ENCODE assay signal across 13 cellular contexts in the genomic region with DNA sequence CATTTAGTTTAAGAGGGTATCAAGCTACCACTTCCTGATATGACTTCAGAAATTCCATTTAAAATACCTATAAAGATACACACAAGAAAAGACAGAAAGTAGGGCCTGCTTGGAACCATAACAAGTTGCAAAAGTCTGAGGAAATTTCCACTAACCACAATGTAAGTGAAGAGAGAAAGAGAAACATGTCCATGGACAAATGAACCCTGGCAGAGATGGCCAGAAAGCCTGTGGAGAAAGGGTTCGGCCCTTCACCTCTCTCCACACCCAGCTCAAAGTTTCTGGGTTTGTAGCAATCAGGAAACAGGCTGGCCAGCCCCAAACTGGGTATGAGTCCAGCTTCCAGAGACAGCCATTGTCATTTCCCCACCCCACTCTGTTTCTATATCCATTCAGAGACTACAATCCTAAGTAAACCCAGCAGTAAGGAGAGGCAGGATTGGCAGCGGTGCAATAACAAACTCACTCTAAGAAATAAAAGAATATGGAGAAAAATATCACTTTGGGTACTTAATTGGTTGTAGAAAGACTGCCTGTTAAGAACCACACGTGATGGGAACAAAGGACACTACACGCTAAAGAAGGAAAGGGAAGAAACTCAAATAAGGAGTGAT.
DNase-seq lines count a peak whose midpoint lies in the region; TF ChIP-seq lines count a peak whose summit lies in the region.
"Had no signal": no experiment of that assay in that cellular context is flagged by ENCODE, and none has a peak within 500 bp of the region (broad histone marks: within the 10 kb centered on the region; RNA-seq: fewer than 3 reads in every experiment).

No MANE protein-coding gene starts in this region.

- peaks cover 58% of the 10 kb centered on the region for H3K4me1 Mint-ChIP-seq in T-helper 1 cell treated with Interleukin-12 subunit alpha and Interleukin-12 subunit beta and Interleukin-4 antibody, amounts not matched to agents 30 μg/mL and 1 μg/mL, for 36 hours (ENCODE audit: low read depth)
- H3K4me1 Mint-ChIP-seq in osteocyte (ENCODE audit: unreplicated experiment): peaks cover 56% of the 10 kb centered on the region

- H3K27ac ChIP-seq in MM.1S (ENCODE audit: low read length): no peak overlapping the region
- H3K27ac ChIP-seq: neural progenitor cell, sigmoid colon, suprapubic skin had no signal

- peak overlapping the region; percentile 5; the same call in 1 of the 2 replicates for H3K4me2 ChIP-seq in MM.1S (ENCODE audit: low read depth, low read length)
- H3K4me2 ChIP-seq: neural progenitor cell had no signal

- peaks cover 31% of the 10 kb centered on the region for H3F3A ChIP-seq in MM.1S (ENCODE audit: insufficient read depth, low read length)

- H3K27me3 ChIP-seq in MM.1S (replicated peaks; ENCODE audit: insufficient read depth, low read length): no peaks in the 10 kb centered on the region
- H3K27me3 ChIP-seq: neural progenitor cell, sigmoid colon, suprapubic skin had no signal

- peaks cover 5% of the 10 kb centered on the region for H3K9me3 Mint-ChIP-seq in T-helper 1 cell treated with Interleukin-12 subunit alpha and Interleukin-12 subunit beta and Interleukin-4 antibody, amounts not matched to agents 30 μg/mL and 1 μg/mL, for 36 hours
- H3K9me3 Mint-ChIP-seq in osteocyte (ENCODE audit: unreplicated experiment): no peaks in the 10 kb centered on the region

- no peaks in the 10 kb centered on the region for H3K9me2 ChIP-seq in MM.1S (replicated peaks; ENCODE audit: insufficient read depth, low read length)

- H3K4me3 ChIP-seq in MM.1S (ENCODE audit: low read length): no peak overlapping the region
- H3K4me3 ChIP-seq: neural progenitor cell, sigmoid colon, suprapubic skin had no signal

- no peak overlapping the region for H2AFZ ChIP-seq in MM.1S (ENCODE audit: low read length)
- H2AFZ ChIP-seq: neural progenitor cell had no signal

- H3K9ac ChIP-seq in MM.1S (ENCODE audit: low read length): no peak overlapping the region
- H3K9ac ChIP-seq: neural progenitor cell had no signal

- peaks cover 55% of the 10 kb centered on the region for H3K4me1 ChIP-seq in MM.1S (ENCODE audit: low read length)

- H3K36me3 Mint-ChIP-seq in T-helper 1 cell treated with Interleukin-12 subunit alpha and Interleukin-12 subunit beta and Interleukin-4 antibody, amounts not matched to agents 30 μg/mL and 1 μg/mL, for 36 hours (ENCODE audit: low read depth): peaks cover 23% of the 10 kb centered on the region
- H3K36me3 Mint-ChIP-seq in osteocyte (ENCODE audit: unreplicated experiment): peaks cover 13% of the 10 kb centered on the region

- TF ChIP-seq CTCF in MM.1S (IDR thresholded peaks at IDR 0.05; ENCODE audit: low read length): no peak
- no peak for TF ChIP-seq CTCF in osteocyte (IDR thresholded peaks at IDR 0.05)

- peaks cover 3% of the 10 kb centered on the region; the same call in 1 of the 2 replicates for H3K36me3 ChIP-seq in MM.1S (replicated peaks; ENCODE audit: insufficient read depth, low read length)
- H3K36me3 ChIP-seq: sigmoid colon, suprapubic skin had no signal

- peak overlapping the region; percentile 10 for H3K4me3 Mint-ChIP-seq in T-helper 1 cell treated with Interleukin-12 subunit alpha and Interleukin-12 subunit beta and Interleukin-4 antibody, amounts not matched to agents 30 μg/mL and 1 μg/mL, for 36 hours
- no peak overlapping the region for H3K4me3 Mint-ChIP-seq in osteocyte (ENCODE audit: unreplicated experiment)
- H3K4me3 Mint-ChIP-seq: neural progenitor cell had no signal

- no peak for DNase-seq in T-helper 1 cell
- DNase-seq in MM.1S: no peak
- DNase-seq in amniotic epithelial cell (ENCODE audit: low read depth): peak; percentile 38
- no peak for DNase-seq in osteocyte (ENCODE audit: extremely low spot score, unreplicated experiment)
- DNase-seq in SHP77 treated with DMSO at 0.1 percent for 48 hours (lab: John Stamatoyannopoulos, UW): no peak
- DNase-seq in epidermal melanocyte (ENCODE audit: insufficient read length, low spot score): no peak
- no peak for DNase-seq in retina
- DNase-seq: hippocampal formation, NCI-H2171, sigmoid colon had no signal

- H3K27ac Mint-ChIP-seq in T-helper 1 cell treated with Interleukin-12 subunit alpha and Interleukin-12 subunit beta and Interleukin-4 antibody, amounts not matched to agents 30 μg/mL and 1 μg/mL, for 36 hours: peak overlapping the region; percentile 18
- peak overlapping the region; percentile 6 for H3K27ac Mint-ChIP-seq in osteocyte (ENCODE audit: unreplicated experiment)
- H3K27ac Mint-ChIP-seq: neural progenitor cell had no signal

- H3K27me3 Mint-ChIP-seq in T-helper 1 cell treated with Interleukin-12 subunit alpha and Interleukin-12 subunit beta and Interleukin-4 antibody, amounts not matched to agents 30 μg/mL and 1 μg/mL, for 36 hours (ENCODE audit: low read depth): no peaks in the 10 kb centered on the region
- H3K27me3 Mint-ChIP-seq in osteocyte (ENCODE audit: unreplicated experiment): no peaks in the 10 kb centered on the region

- no peaks in the 10 kb centered on the region for H3K9me3 ChIP-seq in MM.1S (replicated peaks; ENCODE audit: insufficient read depth, low read length)
- H3K9me3 ChIP-seq: sigmoid colon, suprapubic skin had no signal

- peaks cover 64% of the 10 kb centered on the region for H3K79me2 ChIP-seq in MM.1S (ENCODE audit: low read length)

- H4K20me1 ChIP-seq in MM.1S (ENCODE audit: insufficient read depth, low read length): peaks cover 12% of the 10 kb centered on the region; the same call in 1 of the 2 replicates
